In genomic region chr16:27481282-27481934, GRCh38 we compare ENCODE assay signal across 16 cellular contexts.
"Had no signal": no experiment of that assay in that cellular context is flagged by ENCODE, and none has a peak within 500 bp of the region (broad histone marks: within the 10 kb centered on the region; RNA-seq: fewer than 3 reads in every experiment).

No MANE protein-coding gene starts in this region.

- H3K4me1 Mint-ChIP-seq: activated CD4-positive, alpha-beta T cell treated with anti-CD3 and anti-CD28 coated beads for 36 hours; activated naive CD8-positive, alpha-beta T cell treated with anti-CD3 and anti-CD28 coated beads, Interleukin-2, amount 50 U/mL, for 24 hours; natural killer cell; WTC11 had no signal

- H3K27ac ChIP-seq: breast epithelium, neutrophil, parathyroid adenoma, transverse colon had no signal

- H2AFZ ChIP-seq: parathyroid adenoma had no signal

- DNase-seq: activated CD4-positive, alpha-beta memory T cell treated with anti-CD3 and anti-CD28 coated beads for 36 hours; activated CD4-positive, alpha-beta T cell treated with anti-CD3 and anti-CD28 coated beads for 36 hours; activated naive CD4-positive, alpha-beta T cell treated with anti-CD3 and anti-CD28 coated beads for 36 hours; activated naive CD8-positive, alpha-beta T cell treated with anti-CD3 and anti-CD28 coated beads, Interleukin-2, amount 50 U/mL, for 24 hours; activated T-cell treated with anti-CD3 and anti-CD28 coated beads, Interleukin-2, amount 50 U/mL, for 24 hours; cerebellar nuclear complex; effector CD4-positive, alpha-beta T cell; left cardiac atrium; natural killer cell; stimulated activated CD4-positive, alpha-beta T cell treated with anti-CD3 and anti-CD28 coated beads, Interleukin-2, amount 100 ng/mL, for 24 hours; transverse colon had no signal

- H3K9me3 ChIP-seq: breast epithelium, neutrophil, transverse colon had no signal

- H3K27me3 ChIP-seq: breast epithelium, neutrophil, transverse colon had no signal

- H3K4me3 Mint-ChIP-seq: activated CD4-positive, alpha-beta memory T cell treated with anti-CD3 and anti-CD28 coated beads for 36 hours; activated CD4-positive, alpha-beta T cell treated with anti-CD3 and anti-CD28 coated beads for 36 hours; activated naive CD4-positive, alpha-beta T cell treated with anti-CD3 and anti-CD28 coated beads for 36 hours; activated naive CD8-positive, alpha-beta T cell treated with anti-CD3 and anti-CD28 coated beads, Interleukin-2, amount 50 U/mL, for 24 hours; activated T-cell treated with anti-CD3 and anti-CD28 coated beads, Interleukin-2, amount 50 U/mL, for 24 hours; natural killer cell; stimulated activated naive CD8-positive, alpha-beta T cell treated with anti-CD3 and anti-CD28 coated beads, Interleukin-15, Interleukin-2, amounts not matched to agents 100 ng/mL and 50 ng/mL, for 24 hours; WTC11 had no signal

- H3K79me2 ChIP-seq: parathyroid adenoma had no signal

- H3K27me3 Mint-ChIP-seq: activated CD4-positive, alpha-beta memory T cell treated with anti-CD3 and anti-CD28 coated beads for 36 hours; activated CD4-positive, alpha-beta T cell treated with anti-CD3 and anti-CD28 coated beads for 36 hours; activated naive CD8-positive, alpha-beta T cell treated with anti-CD3 and anti-CD28 coated beads, Interleukin-2, amount 50 U/mL, for 24 hours; activated T-cell treated with anti-CD3 and anti-CD28 coated beads, Interleukin-2, amount 50 U/mL, for 24 hours; stimulated activated naive CD8-positive, alpha-beta T cell treated with anti-CD3 and anti-CD28 coated beads, Interleukin-15, Interleukin-2, amounts not matched to agents 100 ng/mL and 50 ng/mL, for 24 hours had no signal

- H3K4me1 ChIP-seq: breast epithelium, parathyroid adenoma, transverse colon had no signal

- H3K9me3 Mint-ChIP-seq: activated CD4-positive, alpha-beta memory T cell treated with anti-CD3 and anti-CD28 coated beads for 36 hours; activated naive CD4-positive, alpha-beta T cell treated with anti-CD3 and anti-CD28 coated beads for 36 hours; activated naive CD8-positive, alpha-beta T cell treated with anti-CD3 and anti-CD28 coated beads, Interleukin-2, amount 50 U/mL, for 24 hours; activated T-cell treated with anti-CD3 and anti-CD28 coated beads, Interleukin-2, amount 50 U/mL, for 24 hours; natural killer cell; stimulated activated naive CD8-positive, alpha-beta T cell treated with anti-CD3 and anti-CD28 coated beads, Interleukin-15, Interleukin-2, amounts not matched to agents 100 ng/mL and 50 ng/mL, for 24 hours; WTC11 had no signal

- H3K9ac ChIP-seq: parathyroid adenoma had no signal

- H3K27ac Mint-ChIP-seq: activated CD4-positive, alpha-beta memory T cell treated with anti-CD3 and anti-CD28 coated beads for 36 hours; activated CD4-positive, alpha-beta T cell treated with anti-CD3 and anti-CD28 coated beads for 36 hours; activated naive CD4-positive, alpha-beta T cell treated with anti-CD3 and anti-CD28 coated beads for 36 hours; activated naive CD8-positive, alpha-beta T cell treated with anti-CD3 and anti-CD28 coated beads, Interleukin-2, amount 50 U/mL, for 24 hours; activated T-cell treated with anti-CD3 and anti-CD28 coated beads, Interleukin-2, amount 50 U/mL, for 24 hours; stimulated activated naive CD8-positive, alpha-beta T cell treated with anti-CD3 and anti-CD28 coated beads, Interleukin-15, Interleukin-2, amounts not matched to agents 100 ng/mL and 50 ng/mL, for 24 hours; WTC11 had no signal

- ATAC-seq: activated CD4-positive, alpha-beta T cell treated with anti-CD3 and anti-CD28 coated beads for 36 hours; activated naive CD8-positive, alpha-beta T cell treated with anti-CD3 and anti-CD28 coated beads, Interleukin-2, amount 50 U/mL, for 24 hours; natural killer cell; WTC11 had no signal

- H3K4me3 ChIP-seq: breast epithelium, transverse colon had no signal
